ENCODE assay signal across 39 cellular contexts in the genomic region with DNA sequence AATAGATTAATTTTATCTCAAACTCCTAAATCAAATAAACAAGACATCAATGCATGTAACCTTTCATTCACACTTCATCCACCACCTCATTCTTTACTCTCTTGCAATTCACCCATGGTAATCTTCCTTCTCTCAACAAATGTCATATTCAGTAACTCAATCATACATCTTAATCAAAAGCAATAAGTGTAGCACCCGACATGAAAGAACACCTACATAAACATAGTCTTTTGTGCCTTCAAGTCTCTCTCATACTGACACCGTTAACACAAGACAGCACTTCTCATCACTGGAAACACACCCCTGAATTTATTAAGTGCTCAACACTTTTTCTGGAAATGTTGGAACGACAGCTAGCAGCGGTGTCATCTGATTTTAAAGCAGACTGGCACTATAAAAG.
"Had no signal": no experiment of that assay in that cellular context is flagged by ENCODE, and none has a peak within 500 bp of the region (broad histone marks: within the 10 kb centered on the region; RNA-seq: fewer than 3 reads in every experiment).

No MANE protein-coding gene starts in this region.

- H3K27ac ChIP-seq: adrenal gland, ascending aorta, body of pancreas, brain microvascular endothelial cell, breast epithelium, cardiac muscle cell had no signal

- H3K4me3 ChIP-seq: adrenal gland, ascending aorta, body of pancreas, breast epithelium, cardiac muscle cell had no signal

- H3K9me3 ChIP-seq: adrenal gland, ascending aorta, body of pancreas, breast epithelium had no signal

- DNase-seq: activated effector memory CD4-positive, alpha-beta T cell treated with anti-CD3 and anti-CD28 coated beads, Interleukin-2, amount 50 U/mL, for 16 hours; activated effector memory CD4-positive, alpha-beta T cell treated with Interleukin-2 at 50 U/mL for 16 hours; activated gamma-delta T cell; activated gamma-delta T cell treated with Interleukin-2 at 50 U/mL for 16 hours; activated naive CD4-positive, alpha-beta T cell; activated naive CD4-positive, alpha-beta T cell treated with anti-CD3 and anti-CD28 coated beads for 36 hours; activated naive CD4-positive, alpha-beta T cell treated with anti-CD3 and anti-CD28 coated beads, Interleukin-2, amount 10 ng/mL, durations not matched to agents 7 days and 5 days; activated naive CD4-positive, alpha-beta T cell treated with anti-CD3 and anti-CD28 coated beads, Interleukin-2, amount 50 U/mL, for 16 hours; activated naive CD4-positive, alpha-beta T cell treated with Interleukin-2 at 50 U/mL for 16 hours; activated naive CD8-positive, alpha-beta T cell treated with anti-CD3 and anti-CD28 coated beads for 36 hours; activated naive CD8-positive, alpha-beta T cell treated with anti-CD3 and anti-CD28 coated beads, Interleukin-2, amount 10 ng/mL, durations not matched to agents 7 days and 5 days; activated naive CD8-positive, alpha-beta T cell treated with anti-CD3 and anti-CD28 coated beads, Interleukin-2, amount 50 U/mL, for 24 hours; activated T-cell treated with anti-CD3 and anti-CD28 coated beads, Interleukin-2, amount 50 U/mL, for 1 hour; activated T-cell treated with anti-CD3 and anti-CD28 coated beads, Interleukin-2, amount 50 U/mL, for 24 hours; activated T-cell treated with anti-CD3 and anti-CD28 coated beads, Interleukin-2, amount 50 U/mL, for 4 hours; activated T-cell treated with anti-CD3 and anti-CD28 coated beads, Interleukin-2, amount 50 U/mL, for 48 hours; activated T-cell treated with anti-CD3 and anti-CD28 coated beads, Interleukin-2, amount 50 U/mL, for 72 hours; adrenal gland; amniotic stem cell; amygdala; anterior cingulate cortex; aorta; body of pancreas; brain microvascular endothelial cell; central memory CD4-positive, alpha-beta T cell; cerebellar nuclear complex had no signal

- H3K27me3 ChIP-seq: adrenal gland, ascending aorta, body of pancreas, brain microvascular endothelial cell, breast epithelium, cardiac muscle cell had no signal

- H3K27ac Mint-ChIP-seq: activated naive CD4-positive, alpha-beta T cell treated with anti-CD3 and anti-CD28 coated beads for 36 hours; activated naive CD4-positive, alpha-beta T cell treated with anti-CD3 and anti-CD28 coated beads, Interleukin-2, amount 10 ng/mL, durations not matched to agents 7 days and 5 days; activated naive CD4-positive, alpha-beta T cell treated with anti-CD3 and anti-CD28 coated beads, Interleukin-2, amount 50 U/mL, for 24 hours; activated naive CD4-positive, alpha-beta T cell treated with anti-CD3 and anti-CD28 coated beads, Interleukin-2, amount 50 U/mL, for 72 hours; activated naive CD8-positive, alpha-beta T cell; activated naive CD8-positive, alpha-beta T cell treated with anti-CD3 and anti-CD28 coated beads for 36 hours; activated naive CD8-positive, alpha-beta T cell treated with anti-CD3 and anti-CD28 coated beads, Interleukin-2, amount 10 ng/mL, durations not matched to agents 7 days and 5 days; activated naive CD8-positive, alpha-beta T cell treated with anti-CD3 and anti-CD28 coated beads, Interleukin-2, amount 50 U/mL, for 24 hours; activated T-cell treated with anti-CD3 and anti-CD28 coated beads, Interleukin-2, amount 50 U/mL, for 24 hours; activated T-cell treated with anti-CD3 and anti-CD28 coated beads, Interleukin-2, amount 50 U/mL, for 72 hours; activated T-helper 1 cell treated with anti-CD3 and anti-CD28 coated beads, Interleukin-12 subunit alpha, Interleukin-12 subunit beta, Interleukin-2, Interleukin-4 antibody, amounts not matched to agents 30 ng/mL and 10 ng/mL and 1 ng/mL, durations not matched to agents 14 hours and 24 hours and 36 hours; activated T-helper 17 cell treated with anti-CD3 and anti-CD28 coated beads, Interleukin-2, amount 50 U/mL, for 72 hours; activated T-helper 2 cell treated with anti-CD3 and anti-CD28 coated beads, Interferon-gamma antibody, Interleukin-2, Interleukin-4, amounts not matched to agents 10 μg/mL and 5 μg/mL and 100 μg/mL, durations not matched to agents 14 hours and 24 hours and 36 hours; brain had no signal

- H3K9me3 Mint-ChIP-seq: activated naive CD4-positive, alpha-beta T cell treated with anti-CD3 and anti-CD28 coated beads for 36 hours; activated naive CD4-positive, alpha-beta T cell treated with anti-CD3 and anti-CD28 coated beads, Interleukin-2, amount 10 ng/mL, durations not matched to agents 7 days and 5 days; activated naive CD4-positive, alpha-beta T cell treated with anti-CD3 and anti-CD28 coated beads, Interleukin-2, amount 50 U/mL, for 24 hours; activated naive CD4-positive, alpha-beta T cell treated with anti-CD3 and anti-CD28 coated beads, Interleukin-2, amount 50 U/mL, for 72 hours; activated naive CD8-positive, alpha-beta T cell treated with anti-CD3 and anti-CD28 coated beads for 36 hours; activated naive CD8-positive, alpha-beta T cell treated with anti-CD3 and anti-CD28 coated beads, Interleukin-2, amount 10 ng/mL, durations not matched to agents 7 days and 5 days; activated naive CD8-positive, alpha-beta T cell treated with anti-CD3 and anti-CD28 coated beads, Interleukin-2, amount 50 U/mL, for 24 hours; activated T-cell treated with anti-CD3 and anti-CD28 coated beads, Interleukin-2, amount 50 U/mL, for 24 hours; activated T-cell treated with anti-CD3 and anti-CD28 coated beads, Interleukin-2, amount 50 U/mL, for 4 hours; activated T-cell treated with anti-CD3 and anti-CD28 coated beads, Interleukin-2, amount 50 U/mL, for 72 hours; activated T-helper 1 cell treated with anti-CD3 and anti-CD28 coated beads, Interleukin-12 subunit alpha, Interleukin-12 subunit beta, Interleukin-2, Interleukin-4 antibody, amounts not matched to agents 30 ng/mL and 10 ng/mL and 1 ng/mL, durations not matched to agents 14 hours and 24 hours and 36 hours; activated T-helper 17 cell treated with anti-CD3 and anti-CD28 coated beads, Interleukin-2, amount 50 U/mL, for 72 hours; activated T-helper 2 cell treated with anti-CD3 and anti-CD28 coated beads, Interferon-gamma antibody, Interleukin-2, Interleukin-4, amounts not matched to agents 10 μg/mL and 5 μg/mL and 100 μg/mL, durations not matched to agents 14 hours and 24 hours and 36 hours; brain; central memory CD8-positive, alpha-beta T cell had no signal

- H3K4me1 Mint-ChIP-seq: activated naive CD4-positive, alpha-beta T cell treated with anti-CD3 and anti-CD28 coated beads, Interleukin-2, amount 10 ng/mL, durations not matched to agents 7 days and 5 days; central memory CD8-positive, alpha-beta T cell had no signal

- FAIRE-seq: astrocyte, bronchial epithelial cell had no signal

- H3K4me3 Mint-ChIP-seq: activated naive CD4-positive, alpha-beta T cell treated with anti-CD3 and anti-CD28 coated beads for 36 hours; activated naive CD4-positive, alpha-beta T cell treated with anti-CD3 and anti-CD28 coated beads, Interleukin-2, amount 10 ng/mL, durations not matched to agents 7 days and 5 days; activated naive CD4-positive, alpha-beta T cell treated with anti-CD3 and anti-CD28 coated beads, Interleukin-2, amount 50 U/mL, for 24 hours; activated naive CD8-positive, alpha-beta T cell; activated naive CD8-positive, alpha-beta T cell treated with anti-CD3 and anti-CD28 coated beads for 36 hours; activated naive CD8-positive, alpha-beta T cell treated with anti-CD3 and anti-CD28 coated beads, Interleukin-2, amount 10 ng/mL, durations not matched to agents 7 days and 5 days; activated naive CD8-positive, alpha-beta T cell treated with anti-CD3 and anti-CD28 coated beads, Interleukin-2, amount 50 U/mL, for 24 hours; activated T-cell treated with anti-CD3 and anti-CD28 coated beads, Interleukin-2, amount 50 U/mL, for 24 hours; activated T-cell treated with anti-CD3 and anti-CD28 coated beads, Interleukin-2, amount 50 U/mL, for 4 hours; activated T-cell treated with anti-CD3 and anti-CD28 coated beads, Interleukin-2, amount 50 U/mL, for 72 hours; activated T-helper 1 cell treated with anti-CD3 and anti-CD28 coated beads, Interleukin-12 subunit alpha, Interleukin-12 subunit beta, Interleukin-2, Interleukin-4 antibody, amounts not matched to agents 30 ng/mL and 10 ng/mL and 1 ng/mL, durations not matched to agents 14 hours and 24 hours and 36 hours; activated T-helper 17 cell treated with anti-CD3 and anti-CD28 coated beads, Interleukin-2, amount 50 U/mL, for 72 hours; brain; central memory CD8-positive, alpha-beta T cell had no signal

- H3K36me3 ChIP-seq: adrenal gland, ascending aorta, brain microvascular endothelial cell, breast epithelium, cardiac muscle cell had no signal

- H3K4me1 ChIP-seq: adrenal gland, ascending aorta, breast epithelium had no signal

- H3K27me3 Mint-ChIP-seq: activated naive CD4-positive, alpha-beta T cell treated with anti-CD3 and anti-CD28 coated beads, Interleukin-2, amount 10 ng/mL, durations not matched to agents 7 days and 5 days; activated naive CD4-positive, alpha-beta T cell treated with anti-CD3 and anti-CD28 coated beads, Interleukin-2, amount 50 U/mL, for 24 hours; activated naive CD8-positive, alpha-beta T cell; activated naive CD8-positive, alpha-beta T cell treated with anti-CD3 and anti-CD28 coated beads for 36 hours; activated naive CD8-positive, alpha-beta T cell treated with anti-CD3 and anti-CD28 coated beads, Interleukin-2, amount 10 ng/mL, durations not matched to agents 7 days and 5 days; activated naive CD8-positive, alpha-beta T cell treated with anti-CD3 and anti-CD28 coated beads, Interleukin-2, amount 50 U/mL, for 24 hours; activated T-cell treated with anti-CD3 and anti-CD28 coated beads, Interleukin-2, amount 50 U/mL, for 24 hours; activated T-helper 17 cell treated with anti-CD3 and anti-CD28 coated beads, Interleukin-2, amount 50 U/mL, for 72 hours; brain; central memory CD8-positive, alpha-beta T cell had no signal

- H3K36me3 Mint-ChIP-seq: activated naive CD4-positive, alpha-beta T cell treated with anti-CD3 and anti-CD28 coated beads, Interleukin-2, amount 10 ng/mL, durations not matched to agents 7 days and 5 days; activated naive CD4-positive, alpha-beta T cell treated with anti-CD3 and anti-CD28 coated beads, Interleukin-2, amount 50 U/mL, for 24 hours; activated naive CD4-positive, alpha-beta T cell treated with anti-CD3 and anti-CD28 coated beads, Interleukin-2, amount 50 U/mL, for 72 hours; activated naive CD8-positive, alpha-beta T cell; activated naive CD8-positive, alpha-beta T cell treated with anti-CD3 and anti-CD28 coated beads for 36 hours; activated naive CD8-positive, alpha-beta T cell treated with anti-CD3 and anti-CD28 coated beads, Interleukin-2, amount 10 ng/mL, durations not matched to agents 7 days and 5 days; brain had no signal

- ATAC-seq: activated naive CD4-positive, alpha-beta T cell treated with anti-CD3 and anti-CD28 coated beads, Interleukin-2, amount 50 U/mL, for 72 hours; activated naive CD8-positive, alpha-beta T cell treated with anti-CD3 and anti-CD28 coated beads, Interleukin-2, amount 50 U/mL, for 24 hours; activated T-cell treated with anti-CD3 and anti-CD28 coated beads, Interleukin-2, amount 50 U/mL, for 4 hours; activated T-cell treated with anti-CD3 and anti-CD28 coated beads, Interleukin-2, amount 50 U/mL, for 72 hours; activated T-helper 17 cell treated with anti-CD3 and anti-CD28 coated beads, Interleukin-2, amount 50 U/mL, for 72 hours; body of pancreas had no signal
